Comparison of ENCODE assay signal across 1 cellular context in the genomic region with DNA sequence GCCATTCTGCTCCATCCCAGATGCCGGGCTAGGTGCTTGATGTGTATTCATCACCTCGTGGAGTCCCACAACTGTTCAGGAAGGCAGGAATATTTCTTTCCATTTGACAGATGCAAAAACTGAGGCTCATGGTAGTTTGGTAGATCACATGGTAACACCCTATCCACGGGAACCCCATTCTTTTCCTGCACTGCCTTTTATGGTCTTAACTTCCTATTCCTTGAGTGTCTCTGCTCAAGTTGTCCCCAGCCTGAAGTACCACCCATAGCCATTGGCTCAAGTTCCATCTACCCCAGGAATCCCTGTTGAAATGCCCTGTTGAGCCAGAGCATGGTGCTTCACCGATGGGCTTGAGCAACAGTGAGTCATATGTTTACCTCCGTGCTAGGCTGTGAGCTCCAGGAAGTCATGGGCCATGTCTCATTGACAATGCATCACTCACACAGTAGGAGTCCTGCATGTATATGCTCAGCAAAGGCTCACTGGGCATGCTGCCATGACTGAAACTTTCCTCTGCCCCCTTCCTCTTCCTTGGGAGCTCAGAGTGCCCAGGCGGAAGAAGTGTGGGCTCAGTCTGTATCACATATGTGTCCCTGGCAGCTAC.
TF ChIP-seq lines count a peak whose summit lies in the region.

No MANE protein-coding gene starts in this region.

TF ChIP-seq in HEK293, 187 proteins besides CTCF, POLR2A, EP300 and RAD21 (continued from another document and continues in another):
- TF ChIP-seq, protein P1, sequence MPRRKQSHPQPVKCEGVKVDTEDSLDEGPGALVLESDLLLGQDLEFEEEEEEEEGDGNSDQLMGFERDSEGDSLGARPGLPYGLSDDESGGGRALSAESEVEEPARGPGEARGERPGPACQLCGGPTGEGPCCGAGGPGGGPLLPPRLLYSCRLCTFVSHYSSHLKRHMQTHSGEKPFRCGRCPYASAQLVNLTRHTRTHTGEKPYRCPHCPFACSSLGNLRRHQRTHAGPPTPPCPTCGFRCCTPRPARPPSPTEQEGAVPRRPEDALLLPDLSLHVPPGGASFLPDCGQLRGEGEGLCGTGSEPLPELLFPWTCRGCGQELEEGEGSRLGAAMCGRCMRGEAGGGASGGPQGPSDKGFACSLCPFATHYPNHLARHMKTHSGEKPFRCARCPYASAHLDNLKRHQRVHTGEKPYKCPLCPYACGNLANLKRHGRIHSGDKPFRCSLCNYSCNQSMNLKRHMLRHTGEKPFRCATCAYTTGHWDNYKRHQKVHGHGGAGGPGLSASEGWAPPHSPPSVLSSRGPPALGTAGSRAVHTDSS (tag by site-specific recombination; IDR thresholded peaks at IDR 0.05), result no peak
- TF ChIP-seq ZBTB20 (tag by site-specific recombination; IDR thresholded peaks at IDR 0.05), result no peak
- no peak for TF ChIP-seq EGR2 (tag by site-specific recombination; IDR thresholded peaks at IDR 0.05; ENCODE audit: low read depth)
- no peak for TF ChIP-seq ZNF433 (tag by site-specific recombination; IDR thresholded peaks at IDR 0.05; ENCODE audit: low read depth)
- TF ChIP-seq ZNF16 (tag by site-specific recombination; IDR thresholded peaks at IDR 0.05; ENCODE audit: low read depth), result no peak
- TF ChIP-seq SCRT2 (tag by site-specific recombination; IDR thresholded peaks at IDR 0.05), result peak; percentile 97
- TF ChIP-seq ZBTB17 (tag by site-specific recombination; IDR thresholded peaks at IDR 0.05), result peak; percentile 56; the same call in 1 of the 2 replicates
- no peak for TF ChIP-seq ZNF146 (tag by site-specific recombination; IDR thresholded peaks at IDR 0.05)
- TF ChIP-seq PRDM1 (tag by site-specific recombination; IDR thresholded peaks at IDR 0.05), result no peak
- no peak for TF ChIP-seq ZNF223 (tag by site-specific recombination; IDR thresholded peaks at IDR 0.05)
- no peak for TF ChIP-seq ZNF10 (tag by site-specific recombination; IDR thresholded peaks at IDR 0.05)
- TF ChIP-seq ZNF19 (tag by site-specific recombination; IDR thresholded peaks at IDR 0.05; ENCODE audit: low read depth), result no peak
- no peak for TF ChIP-seq GLIS2 (tag by site-specific recombination; IDR thresholded peaks at IDR 0.05)
- TF ChIP-seq GLIS1 (tag by site-specific recombination; IDR thresholded peaks at IDR 0.05), result peak; percentile 66
- no peak for TF ChIP-seq ZNF37A (tag by site-specific recombination; IDR thresholded peaks at IDR 0.05)
- no peak for TF ChIP-seq FEZF1 (tag by site-specific recombination; IDR thresholded peaks at IDR 0.05)
- TF ChIP-seq, protein P2, sequence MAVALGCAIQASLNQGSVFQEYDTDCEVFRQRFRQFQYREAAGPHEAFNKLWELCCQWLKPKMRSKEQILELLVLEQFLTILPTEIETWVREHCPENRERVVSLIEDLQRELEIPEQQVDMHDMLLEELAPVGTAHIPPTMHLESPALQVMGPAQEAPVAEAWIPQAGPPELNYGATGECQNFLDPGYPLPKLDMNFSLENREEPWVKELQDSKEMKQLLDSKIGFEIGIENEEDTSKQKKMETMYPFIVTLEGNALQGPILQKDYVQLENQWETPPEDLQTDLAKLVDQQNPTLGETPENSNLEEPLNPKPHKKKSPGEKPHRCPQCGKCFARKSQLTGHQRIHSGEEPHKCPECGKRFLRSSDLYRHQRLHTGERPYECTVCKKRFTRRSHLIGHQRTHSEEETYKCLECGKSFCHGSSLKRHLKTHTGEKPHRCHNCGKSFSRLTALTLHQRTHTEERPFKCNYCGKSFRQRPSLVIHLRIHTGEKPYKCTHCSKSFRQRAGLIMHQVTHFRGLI (tag by site-specific recombination; IDR thresholded peaks at IDR 0.05), result no peak; the same call in 1 of the 2 replicates
- no peak for TF ChIP-seq ZNF777 (tag by site-specific recombination; IDR thresholded peaks at IDR 0.05; ENCODE audit: borderline replicate concordance)
- peak; percentile 62 for TF ChIP-seq ZNF24 (tag by site-specific recombination; IDR thresholded peaks at IDR 0.05)
- TF ChIP-seq ZNF426 (tag by site-specific recombination; IDR thresholded peaks at IDR 0.05), result no peak
- no peak for TF ChIP-seq YY1 (tag by site-specific recombination; IDR thresholded peaks at IDR 0.05)
- TF ChIP-seq ZNF670 (tag by site-specific recombination; IDR thresholded peaks at IDR 0.05; ENCODE audit: low read depth), result no peak
- TF ChIP-seq, protein P3, sequence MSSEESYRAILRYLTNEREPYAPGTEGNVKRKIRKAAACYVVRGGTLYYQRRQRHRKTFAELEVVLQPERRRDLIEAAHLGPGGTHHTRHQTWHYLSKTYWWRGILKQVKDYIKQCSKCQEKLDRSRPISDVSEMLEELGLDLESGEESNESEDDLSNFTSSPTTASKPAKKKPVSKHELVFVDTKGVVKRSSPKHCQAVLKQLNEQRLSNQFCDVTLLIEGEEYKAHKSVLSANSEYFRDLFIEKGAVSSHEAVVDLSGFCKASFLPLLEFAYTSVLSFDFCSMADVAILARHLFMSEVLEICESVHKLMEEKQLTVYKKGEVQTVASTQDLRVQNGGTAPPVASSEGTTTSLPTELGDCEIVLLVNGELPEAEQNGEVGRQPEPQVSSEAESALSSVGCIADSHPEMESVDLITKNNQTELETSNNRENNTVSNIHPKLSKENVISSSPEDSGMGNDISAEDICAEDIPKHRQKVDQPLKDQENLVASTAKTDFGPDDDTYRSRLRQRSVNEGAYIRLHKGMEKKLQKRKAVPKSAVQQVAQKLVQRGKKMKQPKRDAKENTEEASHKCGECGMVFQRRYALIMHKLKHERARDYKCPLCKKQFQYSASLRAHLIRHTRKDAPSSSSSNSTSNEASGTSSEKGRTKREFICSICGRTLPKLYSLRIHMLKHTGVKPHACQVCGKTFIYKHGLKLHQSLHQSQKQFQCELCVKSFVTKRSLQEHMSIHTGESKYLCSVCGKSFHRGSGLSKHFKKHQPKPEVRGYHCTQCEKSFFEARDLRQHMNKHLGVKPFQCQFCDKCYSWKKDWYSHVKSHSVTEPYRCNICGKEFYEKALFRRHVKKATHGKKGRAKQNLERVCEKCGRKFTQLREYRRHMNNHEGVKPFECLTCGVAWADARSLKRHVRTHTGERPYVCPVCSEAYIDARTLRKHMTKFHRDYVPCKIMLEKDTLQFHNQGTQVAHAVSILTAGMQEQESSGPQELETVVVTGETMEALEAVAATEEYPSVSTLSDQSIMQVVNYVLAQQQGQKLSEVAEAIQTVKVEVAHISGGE (tag by site-specific recombination; conservative IDR thresholded peaks at IDR 0.05; ENCODE audit: low read depth), result no peak
- no peak; the same call in 1 of the 2 replicates for TF ChIP-seq GLI2 (tag by site-specific recombination; IDR thresholded peaks at IDR 0.05; ENCODE audit: borderline replicate concordance, low read depth)
- no peak for TF ChIP-seq SALL2 (tag by site-specific recombination; IDR thresholded peaks at IDR 0.05; ENCODE audit: borderline replicate concordance)
- TF ChIP-seq ZNF132 (tag by site-specific recombination; IDR thresholded peaks at IDR 0.05; ENCODE audit: borderline replicate concordance), result no peak
- TF ChIP-seq ZNF521 (tag by site-specific recombination; IDR thresholded peaks at IDR 0.05), result no peak
- no peak for TF ChIP-seq ZNF354C (tag by site-specific recombination; IDR thresholded peaks at IDR 0.05; ENCODE audit: borderline replicate concordance, low read depth)
- no peak for TF ChIP-seq SP3 (tag by site-specific recombination; IDR thresholded peaks at IDR 0.05)
- no peak for TF ChIP-seq ZNF76 (tag by site-specific recombination; IDR thresholded peaks at IDR 0.05; ENCODE audit: borderline replicate concordance, low read depth)
- TF ChIP-seq, protein P4, sequence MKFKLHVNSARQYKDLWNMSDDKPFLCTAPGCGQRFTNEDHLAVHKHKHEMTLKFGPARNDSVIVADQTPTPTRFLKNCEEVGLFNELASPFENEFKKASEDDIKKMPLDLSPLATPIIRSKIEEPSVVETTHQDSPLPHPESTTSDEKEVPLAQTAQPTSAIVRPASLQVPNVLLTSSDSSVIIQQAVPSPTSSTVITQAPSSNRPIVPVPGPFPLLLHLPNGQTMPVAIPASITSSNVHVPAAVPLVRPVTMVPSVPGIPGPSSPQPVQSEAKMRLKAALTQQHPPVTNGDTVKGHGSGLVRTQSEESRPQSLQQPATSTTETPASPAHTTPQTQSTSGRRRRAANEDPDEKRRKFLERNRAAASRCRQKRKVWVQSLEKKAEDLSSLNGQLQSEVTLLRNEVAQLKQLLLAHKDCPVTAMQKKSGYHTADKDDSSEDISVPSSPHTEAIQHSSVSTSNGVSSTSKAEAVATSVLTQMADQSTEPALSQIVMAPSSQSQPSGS (tag by site-specific recombination; IDR thresholded peaks at IDR 0.05; ENCODE audit: low read depth), result no peak
- TF ChIP-seq ZNF596 (tag by site-specific recombination; IDR thresholded peaks at IDR 0.05), result no peak
- no peak for TF ChIP-seq ZNF366 (tag by site-specific recombination; conservative IDR thresholded peaks at IDR 0.05)
- no peak for TF ChIP-seq MYNN (tag by site-specific recombination; IDR thresholded peaks at IDR 0.05; ENCODE audit: borderline replicate concordance)
- TF ChIP-seq GLI4 (tag by site-specific recombination; IDR thresholded peaks at IDR 0.05), result no peak
- TF ChIP-seq ZNF391 (tag by site-specific recombination; IDR thresholded peaks at IDR 0.05; ENCODE audit: borderline replicate concordance, low read depth), result peak; percentile 68; the same call in 1 of the 2 replicates
- TF ChIP-seq ZNF175 (tag by site-specific recombination; IDR thresholded peaks at IDR 0.05), result no peak
- TF ChIP-seq REPIN1 (tag by site-specific recombination; IDR thresholded peaks at IDR 0.05; ENCODE audit: low read depth), result no peak
- no peak for TF ChIP-seq ZNF529 (tag by site-specific recombination; IDR thresholded peaks at IDR 0.05; ENCODE audit: insufficient replicate concordance)
- TF ChIP-seq, protein P5, sequence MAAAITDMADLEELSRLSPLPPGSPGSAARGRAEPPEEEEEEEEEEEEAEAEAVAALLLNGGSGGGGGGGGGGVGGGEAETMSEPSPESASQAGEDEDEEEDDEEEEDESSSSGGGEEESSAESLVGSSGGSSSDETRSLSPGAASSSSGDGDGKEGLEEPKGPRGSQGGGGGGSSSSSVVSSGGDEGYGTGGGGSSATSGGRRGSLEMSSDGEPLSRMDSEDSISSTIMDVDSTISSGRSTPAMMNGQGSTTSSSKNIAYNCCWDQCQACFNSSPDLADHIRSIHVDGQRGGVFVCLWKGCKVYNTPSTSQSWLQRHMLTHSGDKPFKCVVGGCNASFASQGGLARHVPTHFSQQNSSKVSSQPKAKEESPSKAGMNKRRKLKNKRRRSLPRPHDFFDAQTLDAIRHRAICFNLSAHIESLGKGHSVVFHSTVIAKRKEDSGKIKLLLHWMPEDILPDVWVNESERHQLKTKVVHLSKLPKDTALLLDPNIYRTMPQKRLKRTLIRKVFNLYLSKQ (tag by site-specific recombination; IDR thresholded peaks at IDR 0.05; ENCODE audit: borderline replicate concordance), result no peak
- no peak for TF ChIP-seq ZNF394 (tag by site-specific recombination; IDR thresholded peaks at IDR 0.05; ENCODE audit: borderline replicate concordance)
- TF ChIP-seq KLF7 (tag by site-specific recombination; IDR thresholded peaks at IDR 0.05; ENCODE audit: borderline replicate concordance), result no peak
- peak; percentile 43; the same call in 1 of the 2 replicates for TF ChIP-seq ZNF692 (tag by site-specific recombination; IDR thresholded peaks at IDR 0.05)
- no peak for TF ChIP-seq ZNF658 (tag by site-specific recombination; IDR thresholded peaks at IDR 0.05)
- no peak for TF ChIP-seq ZNF707 (tag by site-specific recombination; IDR thresholded peaks at IDR 0.05)
- TF ChIP-seq, protein P6, sequence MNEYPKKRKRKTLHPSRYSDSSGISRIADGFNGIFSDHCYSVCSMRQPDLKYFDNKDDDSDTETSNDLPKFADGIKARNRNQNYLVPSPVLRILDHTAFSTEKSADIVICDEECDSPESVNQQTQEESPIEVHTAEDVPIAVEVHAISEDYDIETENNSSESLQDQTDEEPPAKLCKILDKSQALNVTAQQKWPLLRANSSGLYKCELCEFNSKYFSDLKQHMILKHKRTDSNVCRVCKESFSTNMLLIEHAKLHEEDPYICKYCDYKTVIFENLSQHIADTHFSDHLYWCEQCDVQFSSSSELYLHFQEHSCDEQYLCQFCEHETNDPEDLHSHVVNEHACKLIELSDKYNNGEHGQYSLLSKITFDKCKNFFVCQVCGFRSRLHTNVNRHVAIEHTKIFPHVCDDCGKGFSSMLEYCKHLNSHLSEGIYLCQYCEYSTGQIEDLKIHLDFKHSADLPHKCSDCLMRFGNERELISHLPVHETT (tag by site-specific recombination; IDR thresholded peaks at IDR 0.05), result peak; percentile 75
- TF ChIP-seq, protein P7, sequence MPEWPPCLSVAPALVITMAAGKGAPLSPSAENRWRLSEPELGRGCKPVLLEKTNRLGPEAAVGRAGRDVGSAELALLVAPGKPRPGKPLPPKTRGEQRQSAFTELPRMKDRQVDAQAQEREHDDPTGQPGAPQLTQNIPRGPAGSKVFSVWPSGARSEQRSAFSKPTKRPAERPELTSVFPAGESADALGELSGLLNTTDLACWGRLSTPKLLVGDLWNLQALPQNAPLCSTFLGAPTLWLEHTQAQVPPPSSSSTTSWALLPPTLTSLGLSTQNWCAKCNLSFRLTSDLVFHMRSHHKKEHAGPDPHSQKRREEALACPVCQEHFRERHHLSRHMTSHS (tag by site-specific recombination; IDR thresholded peaks at IDR 0.05), result no peak
- no peak for TF ChIP-seq ZNF677 (tag by site-specific recombination; IDR thresholded peaks at IDR 0.05)
- 0 out of 2 replicates have a peak, but pooled peaks have one; percentile 30 for TF ChIP-seq ZBTB1 (tag by site-specific recombination; IDR thresholded peaks at IDR 0.05)
- no peak for TF ChIP-seq ZNF664 (tag by site-specific recombination; IDR thresholded peaks at IDR 0.05)
- TF ChIP-seq, protein P8, sequence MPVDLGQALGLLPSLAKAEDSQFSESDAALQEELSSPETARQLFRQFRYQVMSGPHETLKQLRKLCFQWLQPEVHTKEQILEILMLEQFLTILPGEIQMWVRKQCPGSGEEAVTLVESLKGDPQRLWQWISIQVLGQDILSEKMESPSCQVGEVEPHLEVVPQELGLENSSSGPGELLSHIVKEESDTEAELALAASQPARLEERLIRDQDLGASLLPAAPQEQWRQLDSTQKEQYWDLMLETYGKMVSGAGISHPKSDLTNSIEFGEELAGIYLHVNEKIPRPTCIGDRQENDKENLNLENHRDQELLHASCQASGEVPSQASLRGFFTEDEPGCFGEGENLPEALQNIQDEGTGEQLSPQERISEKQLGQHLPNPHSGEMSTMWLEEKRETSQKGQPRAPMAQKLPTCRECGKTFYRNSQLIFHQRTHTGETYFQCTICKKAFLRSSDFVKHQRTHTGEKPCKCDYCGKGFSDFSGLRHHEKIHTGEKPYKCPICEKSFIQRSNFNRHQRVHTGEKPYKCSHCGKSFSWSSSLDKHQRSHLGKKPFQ (tag by site-specific recombination; IDR thresholded peaks at IDR 0.05), result no peak
- no peak for TF ChIP-seq ZBTB7A (tag by site-specific recombination; IDR thresholded peaks at IDR 0.05; ENCODE audit: low read depth)
- peak; percentile 22; the same call in 1 of the 2 replicates for TF ChIP-seq OSR2 (tag by site-specific recombination; IDR thresholded peaks at IDR 0.05)
- no peak for TF ChIP-seq ZNF549 (tag by site-specific recombination; IDR thresholded peaks at IDR 0.05)
